Comparison of ENCODE assay signal across 1 cellular context in the genomic region with DNA sequence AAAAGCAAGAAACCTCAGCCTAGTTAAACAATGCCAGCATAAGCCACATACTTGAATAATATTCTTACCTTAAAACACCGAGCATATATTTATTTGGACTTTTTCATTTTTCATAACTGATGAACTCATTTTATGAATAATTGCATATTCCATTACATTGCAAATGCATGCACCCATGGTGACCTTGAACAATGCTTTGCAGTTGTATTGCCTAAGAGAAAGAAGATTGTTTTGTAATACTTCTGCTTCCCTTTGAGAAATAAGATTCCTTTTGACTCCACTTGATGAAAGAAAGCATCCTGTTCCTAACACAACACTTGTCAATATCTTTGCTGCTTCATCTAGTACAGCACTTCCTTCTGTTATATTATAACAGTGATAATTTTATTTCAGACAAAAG.
TF ChIP-seq lines count a peak whose summit lies in the region.

No MANE protein-coding gene starts in this region.

TF ChIP-seq in HepG2, 621 proteins besides CTCF, POLR2A, EP300 and RAD21 (continued from another document):
- no peak for TF ChIP-seq ATAD3A (CRISPR knock-in tag; IDR thresholded peaks at IDR 0.05)
- TF ChIP-seq HMG20A (CRISPR knock-in tag; IDR thresholded peaks at IDR 0.05; ENCODE audit: borderline replicate concordance): 0 out of 2 replicates have a peak, but pooled peaks have one; percentile 26
- TF ChIP-seq ADNP (CRISPR knock-in tag; IDR thresholded peaks at IDR 0.05): no peak
- TF ChIP-seq ZFY (CRISPR knock-in tag; IDR thresholded peaks at IDR 0.05): no peak
- TF ChIP-seq ZFP36 (IDR thresholded peaks at IDR 0.05; ENCODE audit: borderline replicate concordance, low read depth, low read length, partially characterized antibody): no peak
- TF ChIP-seq, protein P1, sequence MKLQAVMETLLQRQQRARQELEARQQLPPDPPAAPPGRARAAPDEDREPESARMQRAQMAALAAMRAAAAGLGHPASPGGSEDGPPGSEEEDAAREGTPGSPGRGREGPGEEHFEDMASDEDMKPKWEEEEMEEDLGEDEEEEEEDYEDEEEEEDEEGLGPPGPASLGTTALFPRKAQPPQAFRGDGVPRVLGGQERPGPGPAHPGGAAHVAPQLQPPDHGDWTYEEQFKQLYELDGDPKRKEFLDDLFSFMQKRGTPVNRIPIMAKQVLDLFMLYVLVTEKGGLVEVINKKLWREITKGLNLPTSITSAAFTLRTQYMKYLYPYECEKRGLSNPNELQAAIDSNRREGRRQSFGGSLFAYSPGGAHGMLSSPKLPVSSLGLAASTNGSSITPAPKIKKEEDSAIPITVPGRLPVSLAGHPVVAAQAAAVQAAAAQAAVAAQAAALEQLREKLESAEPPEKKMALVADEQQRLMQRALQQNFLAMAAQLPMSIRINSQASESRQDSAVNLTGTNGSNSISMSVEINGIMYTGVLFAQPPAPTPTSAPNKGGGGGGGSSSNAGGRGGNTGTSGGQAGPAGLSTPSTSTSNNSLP (IDR thresholded peaks at IDR 0.05; ENCODE audit: low read depth, low read length): no peak
- TF ChIP-seq, protein P2, sequence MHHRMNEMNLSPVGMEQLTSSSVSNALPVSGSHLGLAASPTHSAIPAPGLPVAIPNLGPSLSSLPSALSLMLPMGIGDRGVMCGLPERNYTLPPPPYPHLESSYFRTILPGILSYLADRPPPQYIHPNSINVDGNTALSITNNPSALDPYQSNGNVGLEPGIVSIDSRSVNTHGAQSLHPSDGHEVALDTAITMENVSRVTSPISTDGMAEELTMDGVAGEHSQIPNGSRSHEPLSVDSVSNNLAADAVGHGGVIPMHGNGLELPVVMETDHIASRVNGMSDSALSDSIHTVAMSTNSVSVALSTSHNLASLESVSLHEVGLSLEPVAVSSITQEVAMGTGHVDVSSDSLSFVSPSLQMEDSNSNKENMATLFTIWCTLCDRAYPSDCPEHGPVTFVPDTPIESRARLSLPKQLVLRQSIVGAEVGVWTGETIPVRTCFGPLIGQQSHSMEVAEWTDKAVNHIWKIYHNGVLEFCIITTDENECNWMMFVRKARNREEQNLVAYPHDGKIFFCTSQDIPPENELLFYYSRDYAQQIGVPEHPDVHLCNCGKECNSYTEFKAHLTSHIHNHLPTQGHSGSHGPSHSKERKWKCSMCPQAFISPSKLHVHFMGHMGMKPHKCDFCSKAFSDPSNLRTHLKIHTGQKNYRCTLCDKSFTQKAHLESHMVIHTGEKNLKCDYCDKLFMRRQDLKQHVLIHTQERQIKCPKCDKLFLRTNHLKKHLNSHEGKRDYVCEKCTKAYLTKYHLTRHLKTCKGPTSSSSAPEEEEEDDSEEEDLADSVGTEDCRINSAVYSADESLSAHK (CRISPR knock-in tag; IDR thresholded peaks at IDR 0.05; ENCODE audit: borderline replicate concordance): no peak
- TF ChIP-seq, protein P3, sequence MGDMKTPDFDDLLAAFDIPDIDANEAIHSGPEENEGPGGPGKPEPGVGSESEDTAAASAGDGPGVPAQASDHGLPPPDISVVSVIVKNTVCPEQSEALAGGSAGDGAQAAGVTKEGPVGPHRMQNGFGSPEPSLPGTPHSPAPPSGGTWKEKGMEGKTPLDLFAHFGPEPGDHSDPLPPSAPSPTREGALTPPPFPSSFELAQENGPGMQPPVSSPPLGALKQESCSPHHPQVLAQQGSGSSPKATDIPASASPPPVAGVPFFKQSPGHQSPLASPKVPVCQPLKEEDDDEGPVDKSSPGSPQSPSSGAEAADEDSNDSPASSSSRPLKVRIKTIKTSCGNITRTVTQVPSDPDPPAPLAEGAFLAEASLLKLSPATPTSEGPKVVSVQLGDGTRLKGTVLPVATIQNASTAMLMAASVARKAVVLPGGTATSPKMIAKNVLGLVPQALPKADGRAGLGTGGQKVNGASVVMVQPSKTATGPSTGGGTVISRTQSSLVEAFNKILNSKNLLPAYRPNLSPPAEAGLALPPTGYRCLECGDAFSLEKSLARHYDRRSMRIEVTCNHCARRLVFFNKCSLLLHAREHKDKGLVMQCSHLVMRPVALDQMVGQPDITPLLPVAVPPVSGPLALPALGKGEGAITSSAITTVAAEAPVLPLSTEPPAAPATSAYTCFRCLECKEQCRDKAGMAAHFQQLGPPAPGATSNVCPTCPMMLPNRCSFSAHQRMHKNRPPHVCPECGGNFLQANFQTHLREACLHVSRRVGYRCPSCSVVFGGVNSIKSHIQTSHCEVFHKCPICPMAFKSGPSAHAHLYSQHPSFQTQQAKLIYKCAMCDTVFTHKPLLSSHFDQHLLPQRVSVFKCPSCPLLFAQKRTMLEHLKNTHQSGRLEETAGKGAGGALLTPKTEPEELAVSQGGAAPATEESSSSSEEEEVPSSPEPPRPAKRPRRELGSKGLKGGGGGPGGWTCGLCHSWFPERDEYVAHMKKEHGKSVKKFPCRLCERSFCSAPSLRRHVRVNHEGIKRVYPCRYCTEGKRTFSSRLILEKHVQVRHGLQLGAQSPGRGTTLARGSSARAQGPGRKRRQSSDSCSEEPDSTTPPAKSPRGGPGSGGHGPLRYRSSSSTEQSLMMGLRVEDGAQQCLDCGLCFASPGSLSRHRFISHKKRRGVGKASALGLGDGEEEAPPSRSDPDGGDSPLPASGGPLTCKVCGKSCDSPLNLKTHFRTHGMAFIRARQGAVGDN (CRISPR knock-in tag; IDR thresholded peaks at IDR 0.05): no peak
- TF ChIP-seq ZBTB20 (CRISPR knock-in tag; IDR thresholded peaks at IDR 0.05; ENCODE audit: borderline replicate concordance, low read depth): no peak
- no peak for TF ChIP-seq ZNF703 (CRISPR knock-in tag; IDR thresholded peaks at IDR 0.05; ENCODE audit: borderline replicate concordance)
- TF ChIP-seq, protein P4, sequence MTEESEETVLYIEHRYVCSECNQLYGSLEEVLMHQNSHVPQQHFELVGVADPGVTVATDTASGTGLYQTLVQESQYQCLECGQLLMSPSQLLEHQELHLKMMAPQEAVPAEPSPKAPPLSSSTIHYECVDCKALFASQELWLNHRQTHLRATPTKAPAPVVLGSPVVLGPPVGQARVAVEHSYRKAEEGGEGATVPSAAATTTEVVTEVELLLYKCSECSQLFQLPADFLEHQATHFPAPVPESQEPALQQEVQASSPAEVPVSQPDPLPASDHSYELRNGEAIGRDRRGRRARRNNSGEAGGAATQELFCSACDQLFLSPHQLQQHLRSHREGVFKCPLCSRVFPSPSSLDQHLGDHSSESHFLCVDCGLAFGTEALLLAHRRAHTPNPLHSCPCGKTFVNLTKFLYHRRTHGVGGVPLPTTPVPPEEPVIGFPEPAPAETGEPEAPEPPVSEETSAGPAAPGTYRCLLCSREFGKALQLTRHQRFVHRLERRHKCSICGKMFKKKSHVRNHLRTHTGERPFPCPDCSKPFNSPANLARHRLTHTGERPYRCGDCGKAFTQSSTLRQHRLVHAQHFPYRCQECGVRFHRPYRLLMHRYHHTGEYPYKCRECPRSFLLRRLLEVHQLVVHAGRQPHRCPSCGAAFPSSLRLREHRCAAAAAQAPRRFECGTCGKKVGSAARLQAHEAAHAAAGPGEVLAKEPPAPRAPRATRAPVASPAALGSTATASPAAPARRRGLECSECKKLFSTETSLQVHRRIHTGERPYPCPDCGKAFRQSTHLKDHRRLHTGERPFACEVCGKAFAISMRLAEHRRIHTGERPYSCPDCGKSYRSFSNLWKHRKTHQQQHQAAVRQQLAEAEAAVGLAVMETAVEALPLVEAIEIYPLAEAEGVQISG (CRISPR knock-in tag; IDR thresholded peaks at IDR 0.05): no peak
- TF ChIP-seq ASH2L (IDR thresholded peaks at IDR 0.05; ENCODE audit: insufficient read length, low read depth, low read length): no peak
- no peak for TF ChIP-seq ZNF235 (CRISPR knock-in tag; IDR thresholded peaks at IDR 0.05; ENCODE audit: borderline replicate concordance)
- TF ChIP-seq BCL6 (CRISPR knock-in tag; IDR thresholded peaks at IDR 0.05): no peak
- TF ChIP-seq, protein P5, sequence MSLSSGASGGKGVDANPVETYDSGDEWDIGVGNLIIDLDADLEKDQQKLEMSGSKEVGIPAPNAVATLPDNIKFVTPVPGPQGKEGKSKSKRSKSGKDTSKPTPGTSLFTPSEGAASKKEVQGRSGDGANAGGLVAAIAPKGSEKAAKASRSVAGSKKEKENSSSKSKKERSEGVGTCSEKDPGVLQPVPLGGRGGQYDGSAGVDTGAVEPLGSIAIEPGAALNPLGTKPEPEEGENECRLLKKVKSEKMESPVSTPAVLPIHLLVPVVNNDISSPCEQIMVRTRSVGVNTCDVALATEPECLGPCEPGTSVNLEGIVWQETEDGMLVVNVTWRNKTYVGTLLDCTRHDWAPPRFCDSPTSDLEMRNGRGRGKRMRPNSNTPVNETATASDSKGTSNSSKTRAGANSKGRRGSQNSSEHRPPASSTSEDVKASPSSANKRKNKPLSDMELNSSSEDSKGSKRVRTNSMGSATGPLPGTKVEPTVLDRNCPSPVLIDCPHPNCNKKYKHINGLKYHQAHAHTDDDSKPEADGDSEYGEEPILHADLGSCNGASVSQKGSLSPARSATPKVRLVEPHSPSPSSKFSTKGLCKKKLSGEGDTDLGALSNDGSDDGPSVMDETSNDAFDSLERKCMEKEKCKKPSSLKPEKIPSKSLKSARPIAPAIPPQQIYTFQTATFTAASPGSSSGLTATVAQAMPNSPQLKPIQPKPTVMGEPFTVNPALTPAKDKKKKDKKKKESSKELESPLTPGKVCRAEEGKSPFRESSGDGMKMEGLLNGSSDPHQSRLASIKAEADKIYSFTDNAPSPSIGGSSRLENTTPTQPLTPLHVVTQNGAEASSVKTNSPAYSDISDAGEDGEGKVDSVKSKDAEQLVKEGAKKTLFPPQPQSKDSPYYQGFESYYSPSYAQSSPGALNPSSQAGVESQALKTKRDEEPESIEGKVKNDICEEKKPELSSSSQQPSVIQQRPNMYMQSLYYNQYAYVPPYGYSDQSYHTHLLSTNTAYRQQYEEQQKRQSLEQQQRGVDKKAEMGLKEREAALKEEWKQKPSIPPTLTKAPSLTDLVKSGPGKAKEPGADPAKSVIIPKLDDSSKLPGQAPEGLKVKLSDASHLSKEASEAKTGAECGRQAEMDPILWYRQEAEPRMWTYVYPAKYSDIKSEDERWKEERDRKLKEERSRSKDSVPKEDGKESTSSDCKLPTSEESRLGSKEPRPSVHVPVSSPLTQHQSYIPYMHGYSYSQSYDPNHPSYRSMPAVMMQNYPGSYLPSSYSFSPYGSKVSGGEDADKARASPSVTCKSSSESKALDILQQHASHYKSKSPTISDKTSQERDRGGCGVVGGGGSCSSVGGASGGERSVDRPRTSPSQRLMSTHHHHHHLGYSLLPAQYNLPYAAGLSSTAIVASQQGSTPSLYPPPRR (CRISPR knock-in tag; IDR thresholded peaks at IDR 0.05; ENCODE audit: borderline replicate concordance): no peak
- TF ChIP-seq ZNF33B (CRISPR knock-in tag; IDR thresholded peaks at IDR 0.05): no peak
- no peak for TF ChIP-seq ZNF17 (CRISPR knock-in tag; IDR thresholded peaks at IDR 0.05)
- no peak for TF ChIP-seq PLRG1 (conservative IDR thresholded peaks at IDR 0.05)
- no peak for TF ChIP-seq EED (CRISPR knock-in tag; IDR thresholded peaks at IDR 0.05)
- no peak for TF ChIP-seq ZNF550 (CRISPR knock-in tag; IDR thresholded peaks at IDR 0.05; ENCODE audit: borderline replicate concordance)
- no peak for TF ChIP-seq NAIF1 (CRISPR knock-in tag; IDR thresholded peaks at IDR 0.05; ENCODE audit: borderline replicate concordance)
- no peak for TF ChIP-seq CBX5 (CRISPR knock-in tag; IDR thresholded peaks at IDR 0.05; ENCODE audit: borderline replicate concordance)
- no peak for TF ChIP-seq BHLHE40 (IDR thresholded peaks at IDR 0.05; ENCODE audit: low read length)
- TF ChIP-seq JDP2 (CRISPR knock-in tag; IDR thresholded peaks at IDR 0.05; ENCODE audit: borderline replicate concordance): no peak
- TF ChIP-seq, protein P6, sequence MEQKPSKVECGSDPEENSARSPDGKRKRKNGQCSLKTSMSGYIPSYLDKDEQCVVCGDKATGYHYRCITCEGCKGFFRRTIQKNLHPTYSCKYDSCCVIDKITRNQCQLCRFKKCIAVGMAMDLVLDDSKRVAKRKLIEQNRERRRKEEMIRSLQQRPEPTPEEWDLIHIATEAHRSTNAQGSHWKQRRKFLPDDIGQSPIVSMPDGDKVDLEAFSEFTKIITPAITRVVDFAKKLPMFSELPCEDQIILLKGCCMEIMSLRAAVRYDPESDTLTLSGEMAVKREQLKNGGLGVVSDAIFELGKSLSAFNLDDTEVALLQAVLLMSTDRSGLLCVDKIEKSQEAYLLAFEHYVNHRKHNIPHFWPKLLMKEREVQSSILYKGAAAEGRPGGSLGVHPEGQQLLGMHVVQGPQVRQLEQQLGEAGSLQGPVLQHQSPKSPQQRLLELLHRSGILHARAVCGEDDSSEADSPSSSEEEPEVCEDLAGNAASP (CRISPR knock-in tag; IDR thresholded peaks at IDR 0.05; ENCODE audit: borderline replicate concordance): no peak
- TF ChIP-seq SP140L (CRISPR knock-in tag; IDR thresholded peaks at IDR 0.05; ENCODE audit: borderline replicate concordance): no peak
- TF ChIP-seq SOX13 (IDR thresholded peaks at IDR 0.05): no peak
- TF ChIP-seq SOX13 (CRISPR knock-in tag; conservative IDR thresholded peaks at IDR 0.05 in 1 of 2, IDR thresholded peaks at IDR 0.05 in 1 of 2): peak in 1 of 2 experiments; percentile 24; a peak in 1 of 4 replicates
